30 cellular contexts compared by ENCODE assay signal in genomic region chr10:117441366-117441765, GRCh38.
A peak's percentile ranks its signal among the peaks of the same experiment; 100 is the strongest.
DNase-seq lines count a peak whose midpoint lies in the region; ATAC-seq and TF ChIP-seq lines count a peak whose summit lies in the region.
"Had no signal": no experiment of that assay in that cellular context is flagged by ENCODE, and none has a peak within 500 bp of the region (broad histone marks: within the 10 kb centered on the region; RNA-seq: fewer than 3 reads in every experiment).

No MANE protein-coding gene starts in this region.

- no peaks in the 10 kb centered on the region for H4K20me1 ChIP-seq in mammary epithelial cell (ENCODE audit: insufficient read depth, low read length)

- H3K9me3 ChIP-seq in mammary epithelial cell (replicated peaks; ENCODE audit: insufficient read depth, low read length) (peaks cover 5% of the 10 kb centered on the region), subcutaneous abdominal adipose tissue (ENCODE audit: control insufficient read depth in 5 of 5, low read length in 5 of 5) (no peaks in the 10 kb centered on the region)
- H3K9me3 ChIP-seq: ovary, SJSA1 had no signal

- dilution Hi-C loops in mammary epithelial cell (cut with HindIII; ENCODE audit: low sequenced_read_pairs) = no loop called here

- H2AFZ ChIP-seq in mammary epithelial cell (ENCODE audit: low read depth, low read length) = no peak overlapping the region

- H3K9ac ChIP-seq in mammary epithelial cell (ENCODE audit: insufficient read depth, low read length) (no peak overlapping the region), subcutaneous abdominal adipose tissue (ENCODE audit: low read length in 5 of 5) (no peak overlapping the region)

- in situ Hi-C loops in mammary epithelial cell (cut with MboI; ENCODE audit: low sequenced_read_pairs in 2 of 2) = no loop called here

- H3K36me3 ChIP-seq in mammary epithelial cell (ENCODE audit: insufficient read depth, low read length) = no peaks in the 10 kb centered on the region
- no peaks in the 10 kb centered on the region for H3K36me3 ChIP-seq in subcutaneous abdominal adipose tissue (ENCODE audit: control insufficient read depth in 5 of 5, insufficient read depth in 5 of 5, low read length in 5 of 5)
- H3K36me3 ChIP-seq: ovary, Peyer's patch, SJSA1 had no signal

- intact Hi-C loops in mammary epithelial cell (cut with micrococcal nuclease) = no loop called here

- 66% methylated on average over 6 of the region's 6 CpGs for WGBS in mammary epithelial cell (ENCODE audit: low coverage, missing lambda C conversion rate)

- H3K27me3 ChIP-seq in mammary epithelial cell (ENCODE audit: insufficient read depth, low read length) (no peaks in the 10 kb centered on the region), subcutaneous abdominal adipose tissue (ENCODE audit: control insufficient read depth in 5 of 5, insufficient read depth in 4 of 5, low read length in 5 of 5) (peaks cover 0 to 11% (median 3%) of the 10 kb centered on the region in 5 donors)
- H3K27me3 ChIP-seq: ovary, Peyer's patch had no signal

- H3K79me2 ChIP-seq in mammary epithelial cell (ENCODE audit: insufficient read depth, low read length) = no peaks in the 10 kb centered on the region

- ATAC-seq in GM18519 (IDR thresholded peaks at IDR 0.05; ENCODE audit: low FRiP score, unreplicated experiment) = no peak
- ATAC-seq in HG03520 (IDR thresholded peaks at IDR 0.05; ENCODE audit: unreplicated experiment) = no peak
- ATAC-seq: activated CD8-positive, alpha-beta T cell treated with anti-CD3 and anti-CD28 coated beads, Interleukin-2, amount 10 ng/mL, durations not matched to agents 7 days and 5 days; left colon had no signal

- no peak for TF ChIP-seq CTCF in mammary epithelial cell (conservative IDR thresholded peaks at IDR 0.05 in 1 of 2, IDR thresholded peaks at IDR 0.05 in 1 of 2; ENCODE audit: extremely low read depth in 1 of 2, insufficient read depth in 1 of 2, low read depth in 1 of 2, low read length in 2 of 2)

- CTCF ChIA-PET in mammary epithelial cell (lab: Charles Lee; ENCODE audit: low non-redundant PET) = interaction anchor here (0.6 kb wide), 2 partner anchors 38 to 56 kb away, joined by 4 to 5 read pairs; no protein-coding TSS in a partner anchor

- no TSS peak for BruUV-seq in mammary epithelial cell (replicated peaks; lab: Mats Ljungman, UMichigan)

- H3K27ac ChIP-seq in mammary epithelial cell (ENCODE audit: insufficient read depth, low read depth, low read length) = peak overlapping the region; percentile 62
- H3K27ac ChIP-seq in subcutaneous abdominal adipose tissue (ENCODE audit: low read depth, low read length) = peak overlapping the region; percentile 41
- H3K27ac ChIP-seq: HL-60, ovary, Peyer's patch, SJSA1, VCaP had no signal

- DNase-seq in Daoy (ENCODE audit: low read depth) (peak; percentile 53), OCI-M1 (lab: John Stamatoyannopoulos, UW) (peak; percentile 43), mammary epithelial cell (no peak), GOT3 (lab: John Stamatoyannopoulos, UW) (no peak)
- DNase-seq: activated CD4-positive, alpha-beta T cell treated with anti-CD3 and anti-CD28 coated beads for 4 hours; activated CD8-positive, alpha-beta T cell treated with anti-CD3 and anti-CD28 coated beads, Interleukin-2, amount 10 ng/mL, durations not matched to agents 7 days and 5 days; activated naive CD4-positive, alpha-beta T cell treated with anti-CD3 and anti-CD28 coated beads for 36 hours; amniotic stem cell; CD4-positive, alpha-beta T cell; DND-41; effector CD4-positive, alpha-beta T cell; H9; left colon; NCI-H1417; NCI-H2081; NCI-H526; nephron progenitor cell; NK-92 treated with Interleukin-12 subunit alpha and Interleukin-12 subunit beta, amount 100 ng/mL, for 24 hours; ovary; Peyer's patch; retina; stimulated activated CD4-positive, alpha-beta T cell treated with anti-CD3 and anti-CD28 coated beads, Interleukin-12 subunit alpha, Interleukin-12 subunit beta, amount 100 ng/mL, for 4 hours; stimulated activated CD4-positive, alpha-beta T cell treated with anti-CD3 and anti-CD28 coated beads, Interleukin-2, amount 100 ng/mL, for 48 hours; T-helper 9 cell had no signal

- H3K4me3 ChIP-seq in mammary epithelial cell (replicated peaks in 1 of 3; ENCODE audit: insufficient read depth in 1 of 3, low read depth in 2 of 3, low read length in 3 of 3) (no peak overlapping the region), subcutaneous abdominal adipose tissue (ENCODE audit: low read depth in 1 of 5, low read length in 5 of 5) (no peak overlapping the region)
- H3K4me3 ChIP-seq: ovary, Peyer's patch, SJSA1 had no signal

- H3K4me2 ChIP-seq in mammary epithelial cell (ENCODE audit: insufficient read depth, low read depth, low read length) = no peak overlapping the region

- H3K4me1 ChIP-seq in mammary epithelial cell (ENCODE audit: insufficient read depth, low read length) (peaks cover 51% of the 10 kb centered on the region), subcutaneous abdominal adipose tissue (ENCODE audit: control insufficient read depth in 5 of 5, insufficient read depth in 5 of 5, low read length in 5 of 5) (peaks cover 3 to 28% (median 26%) of the 10 kb centered on the region in 5 donors)
- H3K4me1 ChIP-seq: Peyer's patch had no signal

Comparison
In these comparisons a context has a peak if more than half of its experiments do, and no peak if none do; other contexts are left out.
1. DNase-seq: peak in Daoy (single experiment) and OCI-M1 (single experiment); none in mammary epithelial cell (single experiment) and GOT3 (single experiment).